In genomic region chr9:36049408-36049807, GRCh38 we compare ENCODE assay signal across 17 cellular contexts. TPM values are rescaled to one million over a fixed set of nuclear protein-coding genes. Genes with fewer than 3 reads are reported as not detected.
DNase-seq lines count a peak whose midpoint lies in the region; ATAC-seq, FAIRE-seq and TF ChIP-seq lines count a peak whose summit lies in the region.
"Had no signal": no experiment of that assay in that cellular context is flagged by ENCODE, and none has a peak within 500 bp of the region (broad histone marks: within the 10 kb centered on the region; RNA-seq: fewer than 3 reads in every experiment).

No MANE protein-coding gene starts in this region.

- H3F3A ChIP-seq in GM23338 (replicated peaks; ENCODE audit: low read depth) (no peaks in the 10 kb centered on the region), neural progenitor cell (ENCODE audit: low read depth) (peaks cover 6% of the 10 kb centered on the region), PC-9 (ENCODE audit: insufficient read depth, low read depth) (no peaks in the 10 kb centered on the region)

- H3K56ac ChIP-seq in H1 (replicated peaks; ENCODE audit: insufficient read length, low read depth, low read length), result no peak overlapping the region

- no peak overlapping the region for H2BK15ac ChIP-seq in H1 (ENCODE audit: low read length)

- intact Hi-C loops in PC-9 (cut with micrococcal nuclease; ENCODE audit: unreplicated experiment), result loop anchor here (10.0 kb wide), 1 partner anchor 45 kb away; no protein-coding TSS in a partner anchor

- DNase-seq in GM23338 (ENCODE audit: low spot score) (peak; percentile 57), H1 (ENCODE audit: low read depth in 1 of 2, low spot score in 2 of 2) (no peak), neural progenitor cell (ENCODE audit: low spot score) (peak; percentile 8), SW480 (ENCODE audit: low spot score) (no peak), PC-9 (no peak)
- DNase-seq in stimulated activated CD4-positive, alpha-beta T cell treated with anti-CD3 and anti-CD28 coated beads, Interleukin-4, amount 100 ng/mL, for 4 hours, result no peak
- DNase-seq: AML-193; CD4-positive, alpha-beta T cell; DMS153; DMS79; GDM1; HCEC 1CT had no signal

- H3K36me3 ChIP-seq in GM23338 (ENCODE audit: insufficient read depth) (no peaks in the 10 kb centered on the region), H1 (ENCODE audit: control insufficient read depth in 2 of 4, insufficient read depth in 4 of 4, low read length in 3 of 4) (peaks cover 0 to 3% (median 0%) of the 10 kb centered on the region in 4 experiments; a peak in 1 of 8 replicates), iPS-18a (ENCODE audit: control insufficient read depth, low read depth, low read length) (no peaks in the 10 kb centered on the region), neural progenitor cell (no peaks in the 10 kb centered on the region), PC-9 (ENCODE audit: low read depth) (no peaks in the 10 kb centered on the region)

- H3K4me3 ChIP-seq in GM23338, result no peak overlapping the region
- H3K4me3 ChIP-seq in H1 (ENCODE audit: extremely low read depth in 1 of 4, insufficient read depth in 2 of 4, low read depth in 3 of 4, low read length in 4 of 4), result no peak overlapping the region
- no peak overlapping the region for H3K4me3 ChIP-seq in iPS-18a (ENCODE audit: low read length)
- no peak overlapping the region for H3K4me3 ChIP-seq in neural progenitor cell
- H3K4me3 ChIP-seq in PC-9, result no peak overlapping the region
- H3K4me3 ChIP-seq: A549 had no signal

- H2AK5ac ChIP-seq in H1 (ENCODE audit: low read depth, low read length), result no peak overlapping the region

- H3K23me2 ChIP-seq in H1 (ENCODE audit: low read depth, low read length), result no peaks in the 10 kb centered on the region

- H3K27ac Mint-ChIP-seq in GM23338, result no peak overlapping the region
- H3K27ac Mint-ChIP-seq in neural progenitor cell, result no peak overlapping the region
- H3K27ac Mint-ChIP-seq: CD4-positive, alpha-beta T cell had no signal

- CTCF ChIA-PET in H1 (lab: Charles Lee; ENCODE audit: partially characterized antibody) (interaction anchor here (0.6 kb wide), 1 partner anchor 282 kb away, joined by 3 read pairs; no protein-coding TSS in a partner anchor), PC-9 (lab: Charles Lee) (interaction anchor here (0.7 kb wide), 1 partner anchor 10 kb away, joined by 3 read pairs; no protein-coding TSS in a partner anchor)

- no peak overlapping the region for H2BK12ac ChIP-seq in H1 (ENCODE audit: low read depth, low read length)

- H4K91ac ChIP-seq in H1 (replicated peaks; ENCODE audit: insufficient read length, low read length), result no peak overlapping the region

- H4K5ac ChIP-seq in H1 (ENCODE audit: insufficient read length, low read depth, low read length), result no peak overlapping the region

- H3K79me2 ChIP-seq in GM23338 (replicated peaks; ENCODE audit: insufficient read depth) (peaks cover 58% of the 10 kb centered on the region), H1 (ENCODE audit: control insufficient read depth in 1 of 2, insufficient read depth in 2 of 2, low read length in 2 of 2) (peaks cover 0 to 56% of the 10 kb centered on the region in 2 experiments; a peak in 2 of 4 replicates), neural progenitor cell (ENCODE audit: low read depth) (peaks cover 53% of the 10 kb centered on the region), PC-9 (ENCODE audit: low read depth) (no peaks in the 10 kb centered on the region)

- POLR2A ChIA-PET in H1 (lab: Charles Lee; ENCODE audit: partially characterized antibody) (interaction anchor here (0.6 to 1.2 kb wide), 4 partner anchors 13 to 441 kb away, joined by 3 to 5 read pairs (median 4); partner anchors contain the start of gene RECK), PC-9 (lab: Charles Lee; ENCODE audit: unreplicated experiment) (interaction anchor here (0.7 kb wide), 1 partner anchor 93 kb away, joined by 3 read pairs; no protein-coding TSS in a partner anchor)

- no peak overlapping the region for H4K8ac ChIP-seq in H1 (ENCODE audit: extremely low read depth, insufficient read depth, low read length)

- no peaks in the 10 kb centered on the region for H3K9me3 ChIP-seq in H1 (ENCODE audit: insufficient read depth in 2 of 2, low read depth in 1 of 2, low read length in 1 of 2)
- H3K9me3 ChIP-seq in iPS-18a (ENCODE audit: control insufficient read depth, low read depth, low read length), result no peaks in the 10 kb centered on the region
- no peaks in the 10 kb centered on the region for H3K9me3 ChIP-seq in neural progenitor cell (ENCODE audit: low read depth)
- no peaks in the 10 kb centered on the region for H3K9me3 ChIP-seq in PC-9 (ENCODE audit: insufficient read depth, low read depth)
- H3K9me3 ChIP-seq: A549 had no signal

- H3K4me1 Mint-ChIP-seq in GM23338, result peaks cover 24% of the 10 kb centered on the region
- H3K4me1 Mint-ChIP-seq in neural progenitor cell, result peaks cover 4% of the 10 kb centered on the region

- H3K27ac ChIP-seq in GM23338 (ENCODE audit: low read depth) (no peak overlapping the region), H1 (ENCODE audit: low read depth, low read length) (no peak overlapping the region), iPS-18a (ENCODE audit: low read length) (peak overlapping the region; percentile 35), neural progenitor cell (no peak overlapping the region), PC-9 (no peak overlapping the region)
- H3K27ac ChIP-seq: 22Rv1, A549, C4-2B had no signal

- no TSS peak for BruUV-seq in PC-9 (replicated peaks; lab: Mats Ljungman, UMichigan)

- H3K23ac ChIP-seq in H1 (ENCODE audit: insufficient read length), result no peak overlapping the region

- H3K36me3 Mint-ChIP-seq in GM23338 (ENCODE audit: low read depth), result no peaks in the 10 kb centered on the region
- H3K36me3 Mint-ChIP-seq in neural progenitor cell, result peaks cover 7% of the 10 kb centered on the region

- no peak overlapping the region for H3K14ac ChIP-seq in H1 (ENCODE audit: insufficient read length)

- H3K9ac ChIP-seq in H1 (replicated peaks in 1 of 4; ENCODE audit: extremely low read depth in 1 of 4, low read depth in 3 of 4, low read length in 3 of 4) (no peak overlapping the region), iPS-18a (ENCODE audit: low read length) (no peak overlapping the region), neural progenitor cell (no peak overlapping the region)

- FAIRE-seq in H1 (lab: Jason Lieb, UNC), result peak; percentile 45
- FAIRE-seq: A549 had no signal

- H3K27me3 Mint-ChIP-seq in GM23338 (ENCODE audit: insufficient read depth, low read depth, poor library complexity), result peaks cover 2% of the 10 kb centered on the region
- no peaks in the 10 kb centered on the region for H3K27me3 Mint-ChIP-seq in neural progenitor cell (ENCODE audit: insufficient read depth, low read depth)
- H3K27me3 Mint-ChIP-seq: CD4-positive, alpha-beta T cell had no signal

- no peak for TF ChIP-seq EP300 in H1 (IDR thresholded peaks at IDR 0.05; ENCODE audit: borderline replicate concordance in 1 of 2, low read depth in 2 of 2, low read length in 2 of 2)

- H3K4me1 ChIP-seq in GM23338 (ENCODE audit: insufficient read depth) (peaks cover 22% of the 10 kb centered on the region), H1 (replicated peaks in 1 of 4; ENCODE audit: control insufficient read depth in 3 of 4, insufficient read depth in 4 of 4, low read length in 3 of 4) (peaks cover 0 to 6% (median 3%) of the 10 kb centered on the region in 4 experiments; a peak in 3 of 7 replicates), iPS-18a (ENCODE audit: control insufficient read depth, low read depth, low read length) (peaks cover 12% of the 10 kb centered on the region), neural progenitor cell (peaks cover 25% of the 10 kb centered on the region), PC-9 (replicated peaks; ENCODE audit: insufficient read depth) (no peaks in the 10 kb centered on the region)

- H3K79me1 ChIP-seq in H1 (ENCODE audit: low read depth, low read length), result no peaks in the 10 kb centered on the region; the same call in 1 of the 2 replicates

- H2BK120ac ChIP-seq in H1 (replicated peaks; ENCODE audit: low read depth, low read length), result no peak overlapping the region

- H4K20me1 ChIP-seq in GM23338 (replicated peaks; ENCODE audit: insufficient read depth), result no peaks in the 10 kb centered on the region; the same call in 1 of the 2 replicates
- peaks cover 0 to 1% of the 10 kb centered on the region in 2 experiments for H4K20me1 ChIP-seq in H1 (replicated peaks in 1 of 2; ENCODE audit: control insufficient read depth in 1 of 2, insufficient read depth in 2 of 2, low read length in 2 of 2)
- peaks cover 23% of the 10 kb centered on the region for H4K20me1 ChIP-seq in neural progenitor cell (ENCODE audit: low read depth)
- H4K20me1 ChIP-seq in PC-9 (ENCODE audit: insufficient read depth), result no peaks in the 10 kb centered on the region

- no peak for TF ChIP-seq RAD21 in H1 (IDR thresholded peaks at IDR 0.05 in 1 of 2, conservative IDR thresholded peaks at IDR 0.05 in 1 of 2; ENCODE audit: low read depth in 2 of 2, low read length in 2 of 2)

- no peak overlapping the region for H3K4ac ChIP-seq in H1 (replicated peaks; ENCODE audit: insufficient read length, low read depth, low read length)

- WGBS in H1 (ENCODE audit: extremely low coverage in 1 of 2, insufficient coverage in 1 of 2, insufficient read length in 1 of 2, insufficient replicate concordance in 2 of 2, low coverage in 1 of 2, low lambda C conversion rate in 2 of 2, missing lambda C conversion rate in 1 of 2), 2 experiments, result 70% methylated on average over 4 of the region's 4 CpGs; no CpG with 5 or more reads in 1 of the 2 experiments

- no peak overlapping the region for H2AFZ ChIP-seq in GM23338
- no peak overlapping the region for H2AFZ ChIP-seq in H1 (ENCODE audit: low read length)
- no peak overlapping the region for H2AFZ ChIP-seq in neural progenitor cell (replicated peaks)
- no peak overlapping the region for H2AFZ ChIP-seq in PC-9

- no peak overlapping the region for H3K4me3 Mint-ChIP-seq in GM23338
- no peak overlapping the region for H3K4me3 Mint-ChIP-seq in neural progenitor cell
- H3K4me3 Mint-ChIP-seq: CD4-positive, alpha-beta T cell had no signal

- H3K9me2 ChIP-seq in GM23338 (ENCODE audit: insufficient read depth), result no peaks in the 10 kb centered on the region
- H3K9me2 ChIP-seq in PC-9 (ENCODE audit: insufficient read depth), result no peaks in the 10 kb centered on the region

- no peak for TF ChIP-seq POLR2A in H1 (IDR thresholded peaks at IDR 0.05; ENCODE audit: control extremely low read depth in 1 of 2, low read depth in 2 of 2, low read length in 2 of 2)

- H3K27me3 ChIP-seq in GM23338 (ENCODE audit: insufficient read depth), result no peaks in the 10 kb centered on the region
- H3K27me3 ChIP-seq in H1 (replicated peaks in 1 of 4; ENCODE audit: control insufficient read depth in 3 of 4, extremely low read depth in 1 of 4, insufficient read depth in 3 of 4, low read length in 3 of 4), result no peaks in the 10 kb centered on the region
- H3K27me3 ChIP-seq in iPS-18a (ENCODE audit: control insufficient read depth, insufficient read depth, low read length), result no peaks in the 10 kb centered on the region
- no peaks in the 10 kb centered on the region for H3K27me3 ChIP-seq in neural progenitor cell
- H3K27me3 ChIP-seq in PC-9 (ENCODE audit: insufficient read depth, low read depth), result no peaks in the 10 kb centered on the region

- H3K9me3 Mint-ChIP-seq in GM23338 (no peaks in the 10 kb centered on the region), neural progenitor cell (peaks cover under 1% of the 10 kb centered on the region)
- H3K9me3 Mint-ChIP-seq: CD4-positive, alpha-beta T cell had no signal

- H2BK20ac ChIP-seq in H1 (ENCODE audit: low read length), result no peak overlapping the region

- TF ChIP-seq CTCF in GM23338 (conservative IDR thresholded peaks at IDR 0.05; ENCODE audit: low read depth in 2 of 2) (no peak), H1 (IDR thresholded peaks at IDR 0.05; ENCODE audit: control extremely low read depth in 1 of 3, insufficient read depth in 1 of 3, low read depth in 1 of 3, low read length in 3 of 3) (no peak), neural progenitor cell (IDR thresholded peaks at IDR 0.05) (no peak), PC-9 (conservative IDR thresholded peaks at IDR 0.05) (no peak)

- H3K4me2 ChIP-seq in GM23338 (peak overlapping the region; percentile 2; the same call in 1 of the 2 replicates), H1 (ENCODE audit: insufficient read depth in 1 of 2, low read depth in 2 of 2, low read length in 2 of 2) (no peak overlapping the region), neural progenitor cell (no peak overlapping the region), PC-9 (no peak overlapping the region)
- H3K4me2 ChIP-seq: A549 had no signal

- no peak overlapping the region for H3K18ac ChIP-seq in H1 (ENCODE audit: extremely low read depth, low read length)

- H2BK5ac ChIP-seq in H1 (ENCODE audit: low read depth, low read length), result no peak overlapping the region

- ATAC-seq in GM23338, result peak; percentile 77
- ATAC-seq: A549 had no signal

RNA-seq across cellular contexts. Expression of gene RECK, which starts 12.7 kb away (rescaled TPM):
- 8.1 and 8.6 TPM in 2 replicates for total RNA-seq in GM23338 (2014; rRNA removed; shearing (Covaris generic))
- polyA plus RNA-seq in GM23338 (2016; fragmentation: Nextera tagmentation; extraction: Ambion mirVana) (11.3 and 11.6 TPM in 2 replicates), H1 (2011; rRNA removed) (5.0 and 5.4 TPM in 2 replicates)
- 9.8 and 10.0 TPM in 2 replicates for total RNA-seq in H1 (2021; fragmentation: NEBNext Ultra II Directional; extraction: Animal tissue kit (Norgen Biotek cat#: 25700))
- 7.0 TPM for polyA plus RNA-seq in H1 (2011; cell fraction: cytosol; rRNA removed)
- polyA plus RNA-seq in H1 (2011; cell fraction: nucleus; rRNA removed), result 5.3 TPM
- polyA plus RNA-seq in H1 (2012, experiment 1 of 2), result 6.4 to 9.8 TPM (median 6.8 TPM) in 4 replicates
- 1.8 TPM for polyA plus RNA-seq in H1 (2012, experiment 2 of 2)
- 15.7 TPM for polyA plus RNA-seq in H1 (2013, experiment 1 of 2)
- 17.7 TPM for polyA plus RNA-seq in H1 (2013, experiment 2 of 2)
- 6.2 and 6.9 TPM in 2 replicates for polyA minus RNA-seq in H1 (2011; rRNA and poly(A)+ RNA removed)
- 4.4 TPM for polyA minus RNA-seq in H1 (2011; cell fraction: cytosol; rRNA and poly(A)+ RNA removed)
- polyA minus RNA-seq in H1 (2011; cell fraction: nucleus; rRNA and poly(A)+ RNA removed), result 6.1 TPM
- total RNA-seq in neural progenitor cell (ENCODE audit: low replicate concordance) (11.0 and 12.2 TPM in 2 replicates), PC-9 (2021) (2.1 and 2.5 TPM in 2 replicates)
- total RNA-seq: HT-29 had no signal

Comparison
In these comparisons a context has a peak if more than half of its experiments do, and no peak if none do; other contexts are left out.
1. DNase-seq: peak in GM23338 (single experiment) and neural progenitor cell (single experiment); none in H1 (0 of 2), SW480 (single experiment), stimulated activated CD4-positive, alpha-beta T cell treated with anti-CD3 and anti-CD28 coated beads, Interleukin-4, amount 100 ng/mL, for 4 hours (0 of 2) and PC-9 (0 of 2).